8 cellular contexts compared by ENCODE assay signal in genomic region chr18:12657048-12657848, GRCh38. TPM values are rescaled to one million over a fixed set of nuclear protein-coding genes. Genes with fewer than 3 reads are reported as not detected.
DNase-seq lines count a peak whose midpoint lies in the region; ATAC-seq and TF ChIP-seq lines count a peak whose summit lies in the region.

No MANE protein-coding gene starts in this region.

- peak; percentile 76 for ATAC-seq in left ventricle myocardium superior

- H3K36me3 ChIP-seq in HEK293 (ENCODE audit: control insufficient read depth in 2 of 2, insufficient read depth in 1 of 2, low read length in 2 of 2) (peaks cover under 1 to 9% of the 10 kb centered on the region in 2 experiments), adipocyte (ENCODE audit: control insufficient read depth, insufficient read depth, low read length, severe bottlenecking) (no peaks in the 10 kb centered on the region)

- DNase-seq in NCI-H2171 treated with DMSO at 0.1 percent for 48 hours (lab: John Stamatoyannopoulos, UW) (peak; percentile 27), NCI-H2171 (lab: John Stamatoyannopoulos, UW) (no peak), NCI-H774 (lab: John Stamatoyannopoulos, UW) (peak; percentile 32), adipocyte (ENCODE audit: low read depth) (peak; percentile 85), left ventricle myocardium superior (peak; percentile 77), posterior cingulate gyrus (peak in 9 of 10 donors; percentile 23 to 89 (median 40)), T1000 (lab: John Stamatoyannopoulos, UW) (no peak)

- H3K9ac ChIP-seq in adipocyte (ENCODE audit: low read length): peak overlapping the region; percentile 95

- H3K4me3 ChIP-seq in HEK293 (ENCODE audit: low read depth, low read length) (peak overlapping the region; percentile 76), adipocyte (ENCODE audit: low read length) (peak overlapping the region; percentile 97)

- H3K9me3 ChIP-seq in HEK293 (ENCODE audit: control insufficient read depth, insufficient read depth, low read depth, low read length): no peaks in the 10 kb centered on the region
- H3K9me3 ChIP-seq in adipocyte (ENCODE audit: control insufficient read depth, low read length): no peaks in the 10 kb centered on the region

- no peaks in the 10 kb centered on the region for H3K27me3 ChIP-seq in adipocyte (replicated peaks; ENCODE audit: control insufficient read depth, insufficient read depth, low read length)

- intact Hi-C loops in left ventricle myocardium superior (cut with micrococcal nuclease) (loop anchor here (10.0 kb wide), 1 partner anchor 122 kb away; no protein-coding TSS in a partner anchor), posterior cingulate gyrus (cut with DNase I) (loop anchor here (5.0 to 10.0 kb wide), 3 partner anchors 122 to 250 kb away; partner anchors contain the start of gene PRELID3A)

- POLR2A ChIA-PET in HEK293 (lab: Yijun Ruan, JAX): no interaction called here

- CTCF ChIA-PET in HEK293 (lab: Yijun Ruan, JAX): interaction anchor here (0.6 to 6.9 kb wide), 3 partner anchors 28 to 1820 kb away, joined by 3 to 118 read pairs (median 3); no protein-coding TSS in a partner anchor

- peak overlapping the region; percentile 91 for H3K27ac ChIP-seq in HEK293 (ENCODE audit: extremely low read depth, low read depth, low read length)

- TF ChIP-seq CTCF in HEK293 (tag by site-specific recombination; IDR thresholded peaks at IDR 0.05): no peak

- H3K4me1 ChIP-seq in HEK293 (ENCODE audit: control insufficient read depth, insufficient read depth, low read length) (peaks cover 6% of the 10 kb centered on the region), adipocyte (ENCODE audit: control insufficient read depth, insufficient read depth, low read length) (peaks cover 32% of the 10 kb centered on the region)

TF ChIP-seq in HEK293, 187 proteins besides CTCF, POLR2A, EP300 and RAD21 (continues in another document):
- no peak for TF ChIP-seq ZNF521 (tag by site-specific recombination; IDR thresholded peaks at IDR 0.05)
- peak; percentile 65 for TF ChIP-seq ZBTB8A (tag by site-specific recombination; IDR thresholded peaks at IDR 0.05)
- TF ChIP-seq ZNF184 (tag by site-specific recombination; IDR thresholded peaks at IDR 0.05): no peak
- TF ChIP-seq ZNF174 (tag by site-specific recombination; IDR thresholded peaks at IDR 0.05): no peak
- TF ChIP-seq KLF10 (tag by site-specific recombination; IDR thresholded peaks at IDR 0.05): no peak
- no peak for TF ChIP-seq IKZF3 (tag by site-specific recombination; IDR thresholded peaks at IDR 0.05)
- TF ChIP-seq SCRT1 (tag by site-specific recombination; IDR thresholded peaks at IDR 0.05; ENCODE audit: borderline replicate concordance): no peak
- TF ChIP-seq ZNF112 (tag by site-specific recombination; IDR thresholded peaks at IDR 0.05): no peak
- TF ChIP-seq BCL11A (tag by site-specific recombination; IDR thresholded peaks at IDR 0.05; ENCODE audit: low read depth): no peak
- TF ChIP-seq REPIN1 (tag by site-specific recombination; IDR thresholded peaks at IDR 0.05; ENCODE audit: low read depth): no peak
- TF ChIP-seq ATF2 (tag by site-specific recombination; IDR thresholded peaks at IDR 0.05; ENCODE audit: low read depth): no peak
- TF ChIP-seq ZSCAN5A (tag by site-specific recombination; IDR thresholded peaks at IDR 0.05): no peak
- TF ChIP-seq HOXA7 (CRISPR knock-in tag; IDR thresholded peaks at IDR 0.05; ENCODE audit: borderline replicate concordance): no peak
- TF ChIP-seq ZBTB26 (tag by site-specific recombination; optimal IDR thresholded peaks at IDR 0.05): peak; percentile 76
- no peak for TF ChIP-seq REST (tag by site-specific recombination; IDR thresholded peaks at IDR 0.05)
- TF ChIP-seq ZNF514 (tag by site-specific recombination; IDR thresholded peaks at IDR 0.05): no peak
- no peak for TF ChIP-seq FEZF1 (tag by site-specific recombination; IDR thresholded peaks at IDR 0.05)
- no peak for TF ChIP-seq ZNF433 (tag by site-specific recombination; IDR thresholded peaks at IDR 0.05; ENCODE audit: low read depth)
- TF ChIP-seq ZFHX2 (tag by site-specific recombination; conservative IDR thresholded peaks at IDR 0.05): 0 out of 2 replicates have a peak, but pooled peaks have one; percentile 35
- TF ChIP-seq ZNF660 (tag by site-specific recombination; IDR thresholded peaks at IDR 0.05): no peak
- no peak for TF ChIP-seq INSM2 (tag by site-specific recombination; IDR thresholded peaks at IDR 0.05)
- TF ChIP-seq ZNF501 (tag by site-specific recombination; IDR thresholded peaks at IDR 0.05): no peak
- TF ChIP-seq ZNF140 (tag by site-specific recombination; IDR thresholded peaks at IDR 0.05): no peak

RNA-seq across cellular contexts. Expression of gene SPIRE1, which starts 0.7 kb away (rescaled TPM):
- total RNA-seq in left ventricle myocardium superior: 41.0 TPM

RNA-seq across cellular contexts. Expression of gene CEP76, which starts 45.3 kb away (rescaled TPM):
- total RNA-seq in left ventricle myocardium superior: 3.7 TPM

RNA-seq across cellular contexts. Expression of gene PSMG2, which starts 45.6 kb away (rescaled TPM):
- 40.6 TPM for total RNA-seq in left ventricle myocardium superior

Comparison
In these comparisons a context has a peak if more than half of its experiments do, and no peak if none do; other contexts are left out.
1. DNase-seq: peak in NCI-H2171 treated with DMSO at 0.1 percent for 48 hours (single experiment), NCI-H774 (single experiment), adipocyte (single experiment), left ventricle myocardium superior (single experiment) and posterior cingulate gyrus (9 of 10); none in NCI-H2171 (single experiment) and T1000 (single experiment).